2 cellular contexts compared by ENCODE assay signal in the genomic region with DNA sequence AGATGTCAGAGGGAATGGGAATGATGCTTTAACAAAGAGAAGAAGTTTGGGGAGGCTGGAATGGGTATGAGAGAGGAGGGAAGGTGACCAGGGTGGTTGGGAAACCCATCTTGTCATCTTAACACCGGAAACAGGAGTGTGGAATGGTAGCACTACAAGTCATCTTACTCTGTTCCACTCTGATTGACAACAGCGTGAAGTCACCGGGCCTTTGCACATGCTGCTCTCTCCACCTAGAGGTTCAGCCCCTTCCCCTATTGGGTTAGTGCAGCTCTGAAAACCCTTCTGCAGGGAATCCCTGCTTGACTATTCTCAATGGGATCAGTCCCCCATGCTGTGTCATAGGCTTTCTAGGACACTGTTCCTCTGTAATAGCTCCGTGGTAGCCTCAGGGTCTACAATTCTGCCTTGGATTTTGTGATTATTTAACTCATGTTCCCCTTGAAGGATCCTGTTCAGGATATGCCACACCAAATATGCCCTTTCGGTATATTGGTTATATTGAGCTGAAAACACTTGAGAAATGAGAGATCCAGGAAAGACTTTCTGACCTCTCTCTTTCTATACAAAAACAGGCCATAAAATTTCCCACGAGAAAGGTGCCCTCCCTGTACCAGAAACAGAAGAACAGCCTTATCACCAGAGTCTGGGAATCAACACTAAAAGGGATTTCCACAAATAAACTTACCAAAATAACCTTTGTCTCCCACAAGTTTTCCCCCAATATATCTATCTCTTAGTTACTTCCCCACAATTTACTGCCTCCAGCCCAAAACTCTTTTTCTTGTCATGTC.
TF ChIP-seq lines count a peak whose summit lies in the region.

No MANE protein-coding gene starts in this region.

TF ChIP-seq in A549, 52 proteins besides CTCF, POLR2A, EP300 and RAD21 (continued from another document):
- TF ChIP-seq NPAS2 (CRISPR knock-in tag; IDR thresholded peaks at IDR 0.05; ENCODE audit: borderline replicate concordance) (no peak), HEYL (CRISPR knock-in tag; IDR thresholded peaks at IDR 0.05) (no peak), HDAC2 (IDR thresholded peaks at IDR 0.05) (no peak), PHF8 (IDR thresholded peaks at IDR 0.05; ENCODE audit: borderline replicate concordance, low read depth) (no peak), RNF2 (IDR thresholded peaks at IDR 0.05; ENCODE audit: borderline replicate concordance, low read depth) (no peak), KDM5A (IDR thresholded peaks at IDR 0.05) (no peak), MAFK (IDR thresholded peaks at IDR 0.05; ENCODE audit: partially characterized antibody) (no peak), ZSCAN20 (CRISPR knock-in tag; IDR thresholded peaks at IDR 0.05) (no peak), JUN (IDR thresholded peaks at IDR 0.05) (no peak), SMC3 (IDR thresholded peaks at IDR 0.05) (no peak), CBX2 (IDR thresholded peaks at IDR 0.05; ENCODE audit: borderline replicate concordance, low read depth) (no peak), EHF (CRISPR knock-in tag; IDR thresholded peaks at IDR 0.05) (no peak)
- TF ChIP-seq, protein P1, sequence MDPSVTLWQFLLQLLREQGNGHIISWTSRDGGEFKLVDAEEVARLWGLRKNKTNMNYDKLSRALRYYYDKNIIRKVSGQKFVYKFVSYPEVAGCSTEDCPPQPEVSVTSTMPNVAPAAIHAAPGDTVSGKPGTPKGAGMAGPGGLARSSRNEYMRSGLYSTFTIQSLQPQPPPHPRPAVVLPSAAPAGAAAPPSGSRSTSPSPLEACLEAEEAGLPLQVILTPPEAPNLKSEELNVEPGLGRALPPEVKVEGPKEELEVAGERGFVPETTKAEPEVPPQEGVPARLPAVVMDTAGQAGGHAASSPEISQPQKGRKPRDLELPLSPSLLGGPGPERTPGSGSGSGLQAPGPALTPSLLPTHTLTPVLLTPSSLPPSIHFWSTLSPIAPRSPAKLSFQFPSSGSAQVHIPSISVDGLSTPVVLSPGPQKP (IDR thresholded peaks at IDR 0.05; ENCODE audit: low read depth, low read length), result no peak
- TF ChIP-seq, protein P2, sequence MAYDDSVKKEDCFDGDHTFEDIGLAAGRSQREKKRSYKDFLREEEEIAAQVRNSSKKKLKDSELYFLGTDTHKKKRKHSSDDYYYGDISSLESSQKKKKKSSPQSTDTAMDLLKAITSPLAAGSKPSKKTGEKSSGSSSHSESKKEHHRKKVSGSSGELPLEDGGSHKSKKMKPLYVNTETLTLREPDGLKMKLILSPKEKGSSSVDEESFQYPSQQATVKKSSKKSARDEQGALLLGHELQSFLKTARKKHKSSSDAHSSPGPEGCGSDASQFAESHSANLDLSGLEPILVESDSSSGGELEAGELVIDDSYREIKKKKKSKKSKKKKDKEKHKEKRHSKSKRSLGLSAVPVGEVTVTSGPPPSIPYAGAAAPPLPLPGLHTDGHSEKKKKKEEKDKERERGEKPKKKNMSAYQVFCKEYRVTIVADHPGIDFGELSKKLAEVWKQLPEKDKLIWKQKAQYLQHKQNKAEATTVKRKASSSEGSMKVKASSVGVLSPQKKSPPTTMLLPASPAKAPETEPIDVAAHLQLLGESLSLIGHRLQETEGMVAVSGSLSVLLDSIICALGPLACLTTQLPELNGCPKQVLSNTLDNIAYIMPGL (CRISPR knock-in tag; IDR thresholded peaks at IDR 0.05; ENCODE audit: borderline replicate concordance), result no peak
- TF ChIP-seq, protein P3, sequence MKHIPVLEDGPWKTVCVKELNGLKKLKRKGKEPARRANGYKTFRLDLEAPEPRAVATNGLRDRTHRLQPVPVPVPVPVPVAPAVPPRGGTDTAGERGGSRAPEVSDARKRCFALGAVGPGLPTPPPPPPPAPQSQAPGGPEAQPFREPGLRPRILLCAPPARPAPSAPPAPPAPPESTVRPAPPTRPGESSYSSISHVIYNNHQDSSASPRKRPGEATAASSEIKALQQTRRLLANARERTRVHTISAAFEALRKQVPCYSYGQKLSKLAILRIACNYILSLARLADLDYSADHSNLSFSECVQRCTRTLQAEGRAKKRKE (CRISPR knock-in tag; IDR thresholded peaks at IDR 0.05; ENCODE audit: low read depth), result no peak
TF ChIP-seq in A549: peak in this region for 0.

TF ChIP-seq in IMR-90, 13 proteins besides CTCF, POLR2A, EP300 and RAD21 (continued from another document):
- TF ChIP-seq BHLHE40 (IDR thresholded peaks at IDR 0.05; ENCODE audit: low read depth, low read length), result no peak
